8 cellular contexts compared by ENCODE assay signal in the genomic region with DNA sequence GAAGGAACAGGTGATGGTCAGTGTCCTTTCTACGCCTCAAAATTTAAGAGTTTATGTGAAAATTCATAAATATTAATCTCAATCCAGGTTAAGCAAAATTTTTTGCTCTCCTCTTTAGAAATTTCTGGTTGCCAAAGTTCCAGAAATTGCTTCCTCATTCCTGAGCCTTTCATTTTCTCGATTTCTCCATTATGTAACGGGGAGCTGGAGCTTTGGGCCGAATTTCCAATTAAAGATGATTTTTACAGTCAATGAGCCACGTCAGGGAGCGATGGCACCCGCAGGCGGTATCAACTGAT. TPM values are rescaled to one million over a fixed set of nuclear protein-coding genes. Genes with fewer than 3 reads are reported as not detected.
A peak's percentile ranks its signal among the peaks of the same experiment; 100 is the strongest.
DNase-seq lines count a peak whose midpoint lies in the region; ATAC-seq and TF ChIP-seq lines count a peak whose summit lies in the region.

No MANE protein-coding gene starts in this region.

- H4K20me1 ChIP-seq in KMS-11 (ENCODE audit: insufficient read depth), result no peaks in the 10 kb centered on the region

- H3K27ac ChIP-seq in KMS-11 (peak overlapping the region; percentile 72; the same call in 1 of the 2 replicates), cingulate gyrus (ENCODE audit: low read depth, low read length) (peak overlapping the region; percentile 96)

- H3K4me3 ChIP-seq in AG04449 (ENCODE audit: low read depth, low read length), result peak overlapping the region; percentile 67
- no peak overlapping the region for H3K4me3 ChIP-seq in KMS-11 (IDR thresholded peaks at IDR 0.05; ENCODE audit: insufficient read depth, low read depth, low read length)

- no peaks in the 10 kb centered on the region for H3K36me3 ChIP-seq in KMS-11 (ENCODE audit: insufficient read depth)

- POLR2A ChIA-PET in AG04449 (lab: Yijun Ruan, JAX), result no interaction called here

- H3K9ac ChIP-seq in KMS-11, result peak overlapping the region; percentile 78; the same call in 1 of the 2 replicates

- peak overlapping the region; percentile 75 for H2AFZ ChIP-seq in KMS-11 (ENCODE audit: low read depth)

- H3K4me3 Mint-ChIP-seq in naive B cell, result peak overlapping the region; percentile 81 to 93 (median 88)

- peaks cover 20% of the 10 kb centered on the region for H3K4me1 ChIP-seq in KMS-11 (ENCODE audit: low read depth, poor library complexity, severe bottlenecking)

- no peaks in the 10 kb centered on the region for H3K27me3 ChIP-seq in KMS-11 (ENCODE audit: insufficient read depth, low read depth)

- peaks cover 14% of the 10 kb centered on the region; the same call in 1 of the 2 replicates for H3K79me2 ChIP-seq in KMS-11 (ENCODE audit: insufficient read depth, low read depth)

- H3K4me2 ChIP-seq in KMS-11, result peak overlapping the region; percentile 79

- DNase-seq in AG04449 (ENCODE audit: low read depth, low spot score) (no peak), naive B cell (no peak), C1 segment of cervical spinal cord (lab: John Stamatoyannopoulos, UW) (no peak)

- H3K36me3 Mint-ChIP-seq in naive B cell, result no peaks in the 10 kb centered on the region

- ATAC-seq in naive B cell (ENCODE audit: low read depth in 2 of 2) (no peak), GM18909 (IDR thresholded peaks at IDR 0.05; ENCODE audit: poor library complexity, unreplicated experiment) (no peak), GM21737 (IDR thresholded peaks at IDR 0.05; ENCODE audit: unreplicated experiment) (no peak), HG03175 (IDR thresholded peaks at IDR 0.05; ENCODE audit: unreplicated experiment) (no peak)

- peaks cover 0 to 9% (median 0%) of the 10 kb centered on the region in 3 donors for H3K27me3 Mint-ChIP-seq in naive B cell

- peak overlapping the region; percentile 88 to 98 (median 94) for H3K27ac Mint-ChIP-seq in naive B cell

- CTCF ChIA-PET in AG04449 (lab: Yijun Ruan, JAX), result interaction anchor here (2.2 kb wide), 1 partner anchor 34 kb away, joined by 6 read pairs; no protein-coding TSS in a partner anchor

- peaks cover 18 to 52% (median 28%) of the 10 kb centered on the region in 3 donors for H3K4me1 Mint-ChIP-seq in naive B cell

- H3K9me3 Mint-ChIP-seq in naive B cell, result no peaks in the 10 kb centered on the region

- TF ChIP-seq CTCF in AG04449 (IDR thresholded peaks at IDR 0.05; ENCODE audit: insufficient read depth, low read length, missing control alignments), result no peak
- no peak for TF ChIP-seq CTCF in KMS-11 (conservative IDR thresholded peaks at IDR 0.05; ENCODE audit: low read depth, low read length)

RNA-seq across cellular contexts. Expression of a gene that starts 0.4 kb away (rescaled TPM):
- 100 to 1,000 TPM in 1 of 6 donors, 10 to 100 TPM in 5; 78.0 to 151 (median 86.2) TPM for polyA plus RNA-seq in naive B cell (ENCODE audit: low read depth in 6 of 6)

RNA-seq across cellular contexts. Expression of a gene that starts 35.8 kb away (rescaled TPM):
- under 1 TPM in 1 of 6 donors, not detected in 5; 0.25 TPM for polyA plus RNA-seq in naive B cell (ENCODE audit: low read depth in 6 of 6)
